Comparison of ENCODE assay signal across 25 cellular contexts in genomic region chr15:70521576-70522322, GRCh38.
DNase-seq lines count a peak whose midpoint lies in the region; ATAC-seq, FAIRE-seq and TF ChIP-seq lines count a peak whose summit lies in the region.
"Had no signal": no experiment of that assay in that cellular context is flagged by ENCODE, and none has a peak within 500 bp of the region (broad histone marks: within the 10 kb centered on the region; RNA-seq: fewer than 3 reads in every experiment).

No MANE protein-coding gene starts in this region.

- no peak for ATAC-seq in T-helper 17 cell

- intact Hi-C loops in cardiac septum (cut with DNase I) = no loop called here

- no peak overlapping the region for H3K4me3 ChIP-seq in right atrium auricular region
- H3K4me3 ChIP-seq: GM23248, HAP-1, Peyer's patch had no signal

- peak; percentile 57 for DNase-seq in cardiac septum (ENCODE audit: low spot score)
- no peak for DNase-seq in right atrium auricular region (ENCODE audit: low spot score)
- DNase-seq in T-helper 17 cell = no peak
- peak; percentile 38 for DNase-seq in islet precursor cell
- no peak for DNase-seq in urothelium cell line (ENCODE audit: low spot score)
- DNase-seq in AG08396 (ENCODE audit: low spot score) = no peak
- no peak for DNase-seq in GM10266 (ENCODE audit: extremely low spot score)
- no peak for DNase-seq in UCSD-AML1 (lab: John Stamatoyannopoulos, UW; ENCODE audit: unreplicated experiment)
- DNase-seq: ACHN; AML-193; CD4-positive, CD25-positive, alpha-beta regulatory T cell; GDM1; GM23248; Karpas-422; MM.1S; NCI-H1092; NCI-H2081 treated with DMSO at 0.1 percent for 48 hours; NCI-H446 treated with DMSO at 0.1 percent for 48 hours; NCI-H748 treated with DMSO at 0.1 percent for 48 hours; NK-92 treated with Interleukin-12 subunit alpha and Interleukin-12 subunit beta, amount 100 ng/mL, for 24 hours; Right ventricle myocardium superior had no signal

- no peaks in the 10 kb centered on the region for H3K36me3 Mint-ChIP-seq in T-helper 17 cell (ENCODE audit: low read depth)
- H3K36me3 Mint-ChIP-seq: CD4-positive, CD25-positive, alpha-beta regulatory T cell; IgD-negative memory B cell had no signal

- no peaks in the 10 kb centered on the region for H3K27me3 ChIP-seq in right atrium auricular region
- H3K27me3 ChIP-seq: Peyer's patch had no signal

- H3K27me3 Mint-ChIP-seq in T-helper 17 cell = peaks cover 13% of the 10 kb centered on the region

- peak; percentile 81 for FAIRE-seq in urothelium cell line (lab: Jason Lieb, UNC)

- H3K4me1 ChIP-seq in right atrium auricular region = no peaks in the 10 kb centered on the region

- peak overlapping the region; percentile 19 for H3K4me3 Mint-ChIP-seq in T-helper 17 cell
- H3K4me3 Mint-ChIP-seq: CD4-positive, CD25-positive, alpha-beta regulatory T cell; IgD-negative memory B cell had no signal

- H3K27ac Mint-ChIP-seq in T-helper 17 cell = no peak overlapping the region
- H3K27ac Mint-ChIP-seq: CD4-positive, CD25-positive, alpha-beta regulatory T cell; IgD-negative memory B cell had no signal

- no peaks in the 10 kb centered on the region for H3K36me3 ChIP-seq in right atrium auricular region
- H3K36me3 ChIP-seq: HAP-1, Peyer's patch had no signal

- peaks cover 4% of the 10 kb centered on the region for H3K4me1 Mint-ChIP-seq in T-helper 17 cell

- TF ChIP-seq CTCF in right atrium auricular region (IDR thresholded peaks at IDR 0.05) = no peak
- TF ChIP-seq CTCF in GM10266 (IDR thresholded peaks at IDR 0.05; ENCODE audit: control insufficient read depth, insufficient read depth, low read depth, missing control alignments) = no peak

- H3K9me3 ChIP-seq in right atrium auricular region (no peaks in the 10 kb centered on the region), T-helper 17 cell (ENCODE audit: control insufficient read depth, low read length, poor library complexity, severe bottlenecking) (no peaks in the 10 kb centered on the region)
- H3K9me3 ChIP-seq: Caco-2, HAP-1, Peyer's patch had no signal

- H3K27ac ChIP-seq in right atrium auricular region = no peak overlapping the region
- H3K27ac ChIP-seq: GM23248, Peyer's patch had no signal

Comparison
In these comparisons a context has a peak if more than half of its experiments do, and no peak if none do; other contexts are left out.
1. DNase-seq: peak in cardiac septum (single experiment) and islet precursor cell (single experiment); none in right atrium auricular region (single experiment), T-helper 17 cell (0 of 3), urothelium cell line (single experiment), AG08396 (single experiment), GM10266 (single experiment) and UCSD-AML1 (single experiment).